In the genomic region with DNA sequence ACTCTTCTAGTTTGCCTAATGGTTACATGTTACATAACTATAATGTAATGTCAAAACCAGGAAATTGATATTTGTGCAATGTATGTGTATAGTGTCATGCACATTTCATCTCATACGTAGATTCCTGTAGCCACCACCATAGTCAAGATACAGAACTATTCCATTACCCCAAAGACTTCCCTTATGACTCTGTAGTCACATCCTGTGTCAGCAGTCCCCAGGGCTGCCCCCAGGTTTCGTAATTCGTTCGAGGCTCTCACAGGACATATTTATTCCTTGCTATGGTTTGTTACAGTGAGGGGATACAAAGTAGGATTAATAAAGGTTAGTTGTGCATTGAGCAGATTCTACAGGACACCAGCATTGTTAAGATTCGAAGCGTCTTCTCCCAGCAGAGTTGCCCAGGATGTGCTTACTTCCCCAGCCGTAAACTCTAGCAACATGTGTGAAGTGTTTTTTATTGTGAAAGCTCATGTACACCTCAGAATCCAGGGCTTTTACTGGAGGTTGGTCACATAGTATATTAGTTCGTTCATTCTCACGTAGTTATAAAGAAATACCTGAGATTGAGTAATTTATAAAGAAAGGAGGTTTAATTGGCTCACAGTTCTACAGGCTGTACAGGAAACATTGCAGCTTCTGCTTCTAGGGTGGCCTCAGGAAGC, we compare ENCODE assay signal across 9 cellular contexts. TPM values are rescaled to one million over a fixed set of nuclear protein-coding genes. Genes with fewer than 3 reads are reported as not detected.
DNase-seq lines count a peak whose midpoint lies in the region; ATAC-seq, FAIRE-seq and TF ChIP-seq lines count a peak whose summit lies in the region.
"Had no signal": no experiment of that assay in that cellular context is flagged by ENCODE, and none has a peak within 500 bp of the region (broad histone marks: within the 10 kb centered on the region; RNA-seq: fewer than 3 reads in every experiment).

No MANE protein-coding gene starts in this region.

- intact Hi-C loops in kidney (cut with DNase I) = no loop called here

- H3K9me3 ChIP-seq in kidney (ENCODE audit: control insufficient read depth in 1 of 2, low read length in 2 of 2) = no peaks in the 10 kb centered on the region
- no peaks in the 10 kb centered on the region for H3K9me3 ChIP-seq in MM.1S (replicated peaks; ENCODE audit: insufficient read depth, low read length)

- no peaks in the 10 kb centered on the region for H3K27me3 ChIP-seq in MM.1S (replicated peaks; ENCODE audit: insufficient read depth, low read length)
- H3K27me3 ChIP-seq: BLaER1 had no signal

- peaks cover 3% of the 10 kb centered on the region for H3K9me3 Mint-ChIP-seq in activated T-helper 17 cell treated with anti-CD3 and anti-CD28 coated beads, Interleukin-2, amount 50 U/mL, for 72 hours
- H3K9me3 Mint-ChIP-seq in stimulated activated naive CD8-positive, alpha-beta T cell treated with anti-CD3 and anti-CD28 coated beads, Interleukin-15, Interleukin-2, amounts not matched to agents 100 ng/mL and 50 ng/mL, for 24 hours = peaks cover 6% of the 10 kb centered on the region

- no peak overlapping the region for H3K27ac ChIP-seq in kidney (ENCODE audit: low read depth in 2 of 2, low read length in 2 of 2)
- no peak overlapping the region for H3K27ac ChIP-seq in MM.1S (ENCODE audit: low read length)
- H3K27ac ChIP-seq: BLaER1 had no signal

- peak overlapping the region; percentile 80 for H3K27ac Mint-ChIP-seq in activated T-helper 17 cell treated with anti-CD3 and anti-CD28 coated beads, Interleukin-2, amount 50 U/mL, for 72 hours
- peak overlapping the region; percentile 51 for H3K27ac Mint-ChIP-seq in stimulated activated naive CD8-positive, alpha-beta T cell treated with anti-CD3 and anti-CD28 coated beads, Interleukin-15, Interleukin-2, amounts not matched to agents 100 ng/mL and 50 ng/mL, for 24 hours

- peak overlapping the region; percentile 57 for H3K4me3 Mint-ChIP-seq in activated T-helper 17 cell treated with anti-CD3 and anti-CD28 coated beads, Interleukin-2, amount 50 U/mL, for 72 hours
- H3K4me3 Mint-ChIP-seq in stimulated activated naive CD8-positive, alpha-beta T cell treated with anti-CD3 and anti-CD28 coated beads, Interleukin-15, Interleukin-2, amounts not matched to agents 100 ng/mL and 50 ng/mL, for 24 hours = no peak overlapping the region

- H3K4me3 ChIP-seq in kidney (ENCODE audit: low read length in 2 of 2) = no peak overlapping the region
- no peak overlapping the region for H3K4me3 ChIP-seq in MM.1S (ENCODE audit: low read length)
- H3K4me3 ChIP-seq: BLaER1 had no signal

- peak; percentile 19 for DNase-seq in activated naive CD4-positive, alpha-beta T cell treated with Interleukin-2 at 50 U/mL for 16 hours
- DNase-seq in activated naive CD4-positive, alpha-beta T cell treated with anti-CD3 and anti-CD28 coated beads, Interleukin-2, amount 50 U/mL, for 16 hours = no peak
- DNase-seq in NCI-H1436 treated with DMSO at 0.1 percent for 48 hours (lab: John Stamatoyannopoulos, UW) (no peak), kidney (no peak), MM.1S (no peak)

- peaks cover 27% of the 10 kb centered on the region for H3K4me1 Mint-ChIP-seq in activated T-helper 17 cell treated with anti-CD3 and anti-CD28 coated beads, Interleukin-2, amount 50 U/mL, for 72 hours
- peaks cover 60% of the 10 kb centered on the region for H3K4me1 Mint-ChIP-seq in stimulated activated naive CD8-positive, alpha-beta T cell treated with anti-CD3 and anti-CD28 coated beads, Interleukin-15, Interleukin-2, amounts not matched to agents 100 ng/mL and 50 ng/mL, for 24 hours (ENCODE audit: low read depth)

- no peak overlapping the region for H3K4me2 ChIP-seq in MM.1S (ENCODE audit: low read depth, low read length)
- H3K4me2 ChIP-seq: BLaER1 had no signal

- H3K36me3 Mint-ChIP-seq in activated T-helper 17 cell treated with anti-CD3 and anti-CD28 coated beads, Interleukin-2, amount 50 U/mL, for 72 hours (ENCODE audit: low read depth) = peaks cover 15% of the 10 kb centered on the region
- H3K36me3 Mint-ChIP-seq in stimulated activated naive CD8-positive, alpha-beta T cell treated with anti-CD3 and anti-CD28 coated beads, Interleukin-15, Interleukin-2, amounts not matched to agents 100 ng/mL and 50 ng/mL, for 24 hours (ENCODE audit: low read depth) = peaks cover 11% of the 10 kb centered on the region

- H3K9ac ChIP-seq in kidney (ENCODE audit: low read length in 2 of 2) (no peak overlapping the region), MM.1S (ENCODE audit: low read length) (no peak overlapping the region)
- H3K9ac ChIP-seq: BLaER1 had no signal

- H2AFZ ChIP-seq in MM.1S (ENCODE audit: low read length) = no peak overlapping the region

- H3K4me1 ChIP-seq in kidney (ENCODE audit: control insufficient read depth in 1 of 2, insufficient read depth in 1 of 2, low read depth in 1 of 2, low read length in 2 of 2) (no peaks in the 10 kb centered on the region), MM.1S (ENCODE audit: low read length) (no peaks in the 10 kb centered on the region)

- no peak for FAIRE-seq in kidney (lab: Jason Lieb, UNC)

- H3K27me3 Mint-ChIP-seq in activated T-helper 17 cell treated with anti-CD3 and anti-CD28 coated beads, Interleukin-2, amount 50 U/mL, for 72 hours = no peaks in the 10 kb centered on the region
- no peaks in the 10 kb centered on the region for H3K27me3 Mint-ChIP-seq in stimulated activated naive CD8-positive, alpha-beta T cell treated with anti-CD3 and anti-CD28 coated beads, Interleukin-15, Interleukin-2, amounts not matched to agents 100 ng/mL and 50 ng/mL, for 24 hours

- peak; percentile 85 for ATAC-seq in HG03097 (IDR thresholded peaks at IDR 0.05; ENCODE audit: low FRiP score, unreplicated experiment)
- ATAC-seq in activated T-helper 17 cell treated with anti-CD3 and anti-CD28 coated beads, Interleukin-2, amount 50 U/mL, for 72 hours (replicated peaks) = peak; percentile 98

- H3K36me3 ChIP-seq in kidney (ENCODE audit: control insufficient read depth in 1 of 2, insufficient read depth in 2 of 2, low read length in 2 of 2) (no peaks in the 10 kb centered on the region), MM.1S (replicated peaks; ENCODE audit: insufficient read depth, low read length) (no peaks in the 10 kb centered on the region)

- TF ChIP-seq CTCF in kidney (IDR thresholded peaks at IDR 0.05; ENCODE audit: borderline replicate concordance, extremely low read depth, insufficient read depth) = no peak
- no peak for TF ChIP-seq CTCF in MM.1S (IDR thresholded peaks at IDR 0.05; ENCODE audit: low read length)

- H3F3A ChIP-seq in MM.1S (ENCODE audit: insufficient read depth, low read length) = no peaks in the 10 kb centered on the region

- H3K9me2 ChIP-seq in MM.1S (replicated peaks; ENCODE audit: insufficient read depth, low read length) = no peaks in the 10 kb centered on the region

- no peaks in the 10 kb centered on the region for H4K20me1 ChIP-seq in MM.1S (ENCODE audit: insufficient read depth, low read length)

- peaks cover 24% of the 10 kb centered on the region for H3K79me2 ChIP-seq in MM.1S (ENCODE audit: low read length)

RNA-seq across cellular contexts. Expression of gene RABGEF1, which starts 18.6 kb away (rescaled TPM):
- total RNA-seq in activated T-helper 17 cell treated with anti-CD3 and anti-CD28 coated beads, Interleukin-2, amount 50 U/mL, for 72 hours = 10 to 100 TPM; 24.5 to 37.4 TPM
- total RNA-seq in kidney = 26.8 TPM
- 12.8 TPM for polyA plus RNA-seq in kidney (ENCODE audit: insufficient read depth, low read depth, low replicate concordance)
